In the genomic region with DNA sequence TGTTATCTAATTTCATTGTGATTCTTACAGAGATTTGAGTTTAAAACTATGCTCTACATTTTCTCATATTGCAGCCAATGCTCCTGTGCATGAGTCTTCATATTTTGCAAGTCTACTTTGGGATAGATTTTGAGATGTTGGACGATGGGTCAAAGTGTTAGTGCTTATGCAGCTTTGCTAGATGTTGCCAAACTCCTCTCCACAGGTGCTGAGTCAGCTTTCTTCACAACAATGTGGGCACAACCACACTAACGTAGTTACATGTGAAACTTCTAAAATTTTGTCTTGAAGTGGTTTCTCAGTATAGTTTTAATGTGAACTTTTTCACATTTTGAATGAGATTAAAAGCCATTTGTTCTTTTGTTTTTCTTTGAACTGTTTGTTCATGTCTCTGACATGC, we compare ENCODE assay signal across 6 cellular contexts. TPM values are rescaled to one million over a fixed set of nuclear protein-coding genes. Genes with fewer than 3 reads are reported as not detected.
"Had no signal": no experiment of that assay in that cellular context is flagged by ENCODE, and none has a peak within 500 bp of the region (broad histone marks: within the 10 kb centered on the region; RNA-seq: fewer than 3 reads in every experiment).

No MANE protein-coding gene starts in this region.

RNA-seq across cellular contexts. Expression of a gene that starts 32.1 kb away (rescaled TPM):
- total RNA-seq: K562, LHCN-M2, MCF 10A, NCI-H460, SJSA1 had no signal
- polyA plus RNA-seq: IgD-negative memory B cell, K562 had no signal
